In the genomic region with DNA sequence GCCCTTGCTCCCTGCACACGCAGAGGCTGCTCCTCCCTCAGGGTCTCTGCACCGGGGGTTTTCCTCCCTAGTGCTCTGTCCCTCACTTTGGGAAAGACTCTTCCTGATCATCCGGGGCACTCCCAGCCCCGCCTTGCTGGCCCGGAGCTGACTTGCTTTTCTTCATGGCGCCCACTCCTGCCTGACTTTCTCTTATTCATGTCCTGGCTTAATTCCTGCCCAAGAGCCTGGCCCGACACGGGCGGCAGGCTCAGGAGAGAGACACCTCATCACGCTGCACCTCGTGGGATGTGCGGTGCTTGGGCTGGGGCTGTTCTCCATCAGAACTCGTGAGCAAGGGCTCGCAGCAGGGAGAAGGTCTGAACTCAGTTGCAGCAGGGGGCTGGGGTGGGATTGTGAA, we compare ENCODE assay signal across 1 cellular context.
TF ChIP-seq lines count a peak whose summit lies in the region.

No MANE protein-coding gene starts in this region.

TF ChIP-seq in GM12878, 131 proteins besides CTCF, POLR2A, EP300 and RAD21:
- TF ChIP-seq IKZF2 (IDR thresholded peaks at IDR 0.05) (0 out of 4 replicates have a peak, but pooled peaks of 1 of the 2 experiments have one; percentile 8), SMC3 (IDR thresholded peaks at IDR 0.05; ENCODE audit: borderline replicate concordance, low read length) (no peak), HDAC2 (IDR thresholded peaks at IDR 0.05) (no peak), NRF1 (conservative IDR thresholded peaks at IDR 0.05; ENCODE audit: low read depth, low read length) (no peak), NR2C2 (IDR thresholded peaks at IDR 0.05; ENCODE audit: borderline replicate concordance, control insufficient read depth, insufficient read length, low read depth) (no peak), ZNF24 (IDR thresholded peaks at IDR 0.05) (no peak), ZZZ3 (IDR thresholded peaks at IDR 0.05; ENCODE audit: control insufficient read depth, insufficient read length, low read depth) (no peak), ZBTB4 (CRISPR knock-in tag; IDR thresholded peaks at IDR 0.05) (no peak)
- TF ChIP-seq, protein P1, sequence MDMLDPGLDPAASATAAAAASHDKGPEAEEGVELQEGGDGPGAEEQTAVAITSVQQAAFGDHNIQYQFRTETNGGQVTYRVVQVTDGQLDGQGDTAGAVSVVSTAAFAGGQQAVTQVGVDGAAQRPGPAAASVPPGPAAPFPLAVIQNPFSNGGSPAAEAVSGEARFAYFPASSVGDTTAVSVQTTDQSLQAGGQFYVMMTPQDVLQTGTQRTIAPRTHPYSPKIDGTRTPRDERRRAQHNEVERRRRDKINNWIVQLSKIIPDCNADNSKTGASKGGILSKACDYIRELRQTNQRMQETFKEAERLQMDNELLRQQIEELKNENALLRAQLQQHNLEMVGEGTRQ (IDR thresholded peaks at IDR 0.05; ENCODE audit: borderline replicate concordance, low read depth, low read length) = no peak
TF ChIP-seq in GM12878: peak in this region for 1.
